In genomic region chr1:21636029-21636428, GRCh38 we compare ENCODE assay signal across 1 cellular context.
TF ChIP-seq lines count a peak whose summit lies in the region.

No MANE protein-coding gene starts in this region.

TF ChIP-seq in H1, 55 proteins besides CTCF, POLR2A, EP300 and RAD21:
- peak; percentile 70 for TF ChIP-seq KDM1A (IDR thresholded peaks at IDR 0.05; ENCODE audit: borderline replicate concordance, low read length)
- TF ChIP-seq EGR1 (IDR thresholded peaks at IDR 0.05; ENCODE audit: borderline replicate concordance, low read depth, low read length), result no peak
